1 cellular context compared by ENCODE assay signal in genomic region chr16:71461686-71462648, GRCh38.
TF ChIP-seq lines count a peak whose summit lies in the region.

Gene ZNF23, minus strand, starts transcription at chr16:71462247. Its CDS starts 5,451 bp downstream, at chr16:71456796.

TF ChIP-seq in K562, 482 proteins besides CTCF, POLR2A, EP300 and RAD21 (continued from another document and continues in another):
- peak; percentile 55; the same call in 1 of the 2 replicates for TF ChIP-seq CBX5 (IDR thresholded peaks at IDR 0.05; ENCODE audit: borderline replicate concordance, low read depth)
- TF ChIP-seq ELF2 (CRISPR knock-in tag; IDR thresholded peaks at IDR 0.05), result peak; percentile 45; the same call in 1 of the 2 replicates
- peak; percentile 86 for TF ChIP-seq POLR2B (IDR thresholded peaks at IDR 0.05; ENCODE audit: low read depth, partially characterized antibody)
- no peak for TF ChIP-seq HDAC8 (tag; IDR thresholded peaks at IDR 0.05)
- TF ChIP-seq U2AF1 (optimal IDR thresholded peaks at IDR 0.05; ENCODE audit: low read depth, low read length), result peak; percentile 68
- TF ChIP-seq LARP7 (IDR thresholded peaks at IDR 0.05), result no peak
- TF ChIP-seq ZNF143 (CRISPR knock-in tag; IDR thresholded peaks at IDR 0.05), result no peak
- no peak for TF ChIP-seq TSC22D4 (tag; IDR thresholded peaks at IDR 0.05)
- TF ChIP-seq FOXM1 (IDR thresholded peaks at IDR 0.05; ENCODE audit: low read depth), result no peak
- TF ChIP-seq FOXM1 (CRISPR knock-in tag; IDR thresholded peaks at IDR 0.05; ENCODE audit: low read depth), result 0 out of 2 replicates have a peak, but pooled peaks have one; percentile 16
- TF ChIP-seq, protein P1, sequence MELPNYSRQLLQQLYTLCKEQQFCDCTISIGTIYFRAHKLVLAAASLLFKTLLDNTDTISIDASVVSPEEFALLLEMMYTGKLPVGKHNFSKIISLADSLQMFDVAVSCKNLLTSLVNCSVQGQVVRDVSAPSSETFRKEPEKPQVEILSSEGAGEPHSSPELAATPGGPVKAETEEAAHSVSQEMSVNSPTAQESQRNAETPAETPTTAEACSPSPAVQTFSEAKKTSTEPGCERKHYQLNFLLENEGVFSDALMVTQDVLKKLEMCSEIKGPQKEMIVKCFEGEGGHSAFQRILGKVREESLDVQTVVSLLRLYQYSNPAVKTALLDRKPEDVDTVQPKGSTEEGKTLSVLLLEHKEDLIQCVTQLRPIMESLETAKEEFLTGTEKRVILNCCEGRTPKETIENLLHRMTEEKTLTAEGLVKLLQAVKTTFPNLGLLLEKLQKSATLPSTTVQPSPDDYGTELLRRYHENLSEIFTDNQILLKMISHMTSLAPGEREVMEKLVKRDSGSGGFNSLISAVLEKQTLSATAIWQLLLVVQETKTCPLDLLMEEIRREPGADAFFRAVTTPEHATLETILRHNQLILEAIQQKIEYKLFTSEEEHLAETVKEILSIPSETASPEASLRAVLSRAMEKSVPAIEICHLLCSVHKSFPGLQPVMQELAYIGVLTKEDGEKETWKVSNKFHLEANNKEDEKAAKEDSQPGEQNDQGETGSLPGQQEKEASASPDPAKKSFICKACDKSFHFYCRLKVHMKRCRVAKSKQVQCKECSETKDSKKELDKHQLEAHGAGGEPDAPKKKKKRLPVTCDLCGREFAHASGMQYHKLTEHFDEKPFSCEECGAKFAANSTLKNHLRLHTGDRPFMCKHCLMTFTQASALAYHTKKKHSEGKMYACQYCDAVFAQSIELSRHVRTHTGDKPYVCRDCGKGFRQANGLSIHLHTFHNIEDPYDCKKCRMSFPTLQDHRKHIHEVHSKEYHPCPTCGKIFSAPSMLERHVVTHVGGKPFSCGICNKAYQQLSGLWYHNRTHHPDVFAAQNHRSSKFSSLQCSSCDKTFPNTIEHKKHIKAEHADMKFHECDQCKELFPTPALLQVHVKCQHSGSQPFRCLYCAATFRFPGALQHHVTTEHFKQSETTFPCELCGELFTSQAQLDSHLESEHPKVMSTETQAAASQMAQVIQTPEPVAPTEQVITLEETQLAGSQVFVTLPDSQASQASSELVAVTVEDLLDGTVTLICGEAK (IDR thresholded peaks at IDR 0.05), result peak; percentile 96
- TF ChIP-seq, protein P1 (CRISPR knock-in tag; IDR thresholded peaks at IDR 0.05), result no peak
- TF ChIP-seq ELF4 (CRISPR knock-in tag; IDR thresholded peaks at IDR 0.05), result 0 out of 2 replicates have a peak, but pooled peaks have one; percentile 25
- no peak for TF ChIP-seq GABPB2 (CRISPR knock-in tag; conservative IDR thresholded peaks at IDR 0.05)
- TF ChIP-seq EHMT2 (IDR thresholded peaks at IDR 0.05), result peak; percentile 62
- TF ChIP-seq, protein P2, sequence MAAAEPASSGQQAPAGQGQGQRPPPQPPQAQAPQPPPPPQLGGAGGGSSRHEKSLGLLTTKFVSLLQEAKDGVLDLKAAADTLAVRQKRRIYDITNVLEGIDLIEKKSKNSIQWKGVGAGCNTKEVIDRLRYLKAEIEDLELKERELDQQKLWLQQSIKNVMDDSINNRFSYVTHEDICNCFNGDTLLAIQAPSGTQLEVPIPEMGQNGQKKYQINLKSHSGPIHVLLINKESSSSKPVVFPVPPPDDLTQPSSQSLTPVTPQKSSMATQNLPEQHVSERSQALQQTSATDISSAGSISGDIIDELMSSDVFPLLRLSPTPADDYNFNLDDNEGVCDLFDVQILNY (CRISPR knock-in tag; IDR thresholded peaks at IDR 0.05), result peak; percentile 76; the same call in 1 of the 2 replicates
- TF ChIP-seq, protein P3, sequence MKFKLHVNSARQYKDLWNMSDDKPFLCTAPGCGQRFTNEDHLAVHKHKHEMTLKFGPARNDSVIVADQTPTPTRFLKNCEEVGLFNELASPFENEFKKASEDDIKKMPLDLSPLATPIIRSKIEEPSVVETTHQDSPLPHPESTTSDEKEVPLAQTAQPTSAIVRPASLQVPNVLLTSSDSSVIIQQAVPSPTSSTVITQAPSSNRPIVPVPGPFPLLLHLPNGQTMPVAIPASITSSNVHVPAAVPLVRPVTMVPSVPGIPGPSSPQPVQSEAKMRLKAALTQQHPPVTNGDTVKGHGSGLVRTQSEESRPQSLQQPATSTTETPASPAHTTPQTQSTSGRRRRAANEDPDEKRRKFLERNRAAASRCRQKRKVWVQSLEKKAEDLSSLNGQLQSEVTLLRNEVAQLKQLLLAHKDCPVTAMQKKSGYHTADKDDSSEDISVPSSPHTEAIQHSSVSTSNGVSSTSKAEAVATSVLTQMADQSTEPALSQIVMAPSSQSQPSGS (CRISPR knock-in tag; IDR thresholded peaks at IDR 0.05), result no peak
- TF ChIP-seq HMGXB4 (CRISPR knock-in tag; IDR thresholded peaks at IDR 0.05), result no peak
- TF ChIP-seq ZNF23 (CRISPR knock-in tag; IDR thresholded peaks at IDR 0.05), result no peak
- peak; percentile 47 for TF ChIP-seq TBP (optimal IDR thresholded peaks at IDR 0.05; ENCODE audit: low read depth, low read length)
- peak; percentile 42; the same call in 1 of the 2 replicates for TF ChIP-seq TAF7 (tag; IDR thresholded peaks at IDR 0.05)
- TF ChIP-seq ZBTB11 (CRISPR knock-in tag; IDR thresholded peaks at IDR 0.05), result peak; percentile 46 to 86 (median 81); a peak in 4 of 6 replicates
- TF ChIP-seq CBX8 (IDR thresholded peaks at IDR 0.05; ENCODE audit: borderline replicate concordance, extremely low read depth, low read depth, low read length, poor library complexity, severe bottlenecking), result no peak
- TF ChIP-seq CTBP1 (IDR thresholded peaks at IDR 0.05; ENCODE audit: borderline replicate concordance), result peak; percentile 75; the same call in 1 of the 2 replicates
- TF ChIP-seq, protein P4, sequence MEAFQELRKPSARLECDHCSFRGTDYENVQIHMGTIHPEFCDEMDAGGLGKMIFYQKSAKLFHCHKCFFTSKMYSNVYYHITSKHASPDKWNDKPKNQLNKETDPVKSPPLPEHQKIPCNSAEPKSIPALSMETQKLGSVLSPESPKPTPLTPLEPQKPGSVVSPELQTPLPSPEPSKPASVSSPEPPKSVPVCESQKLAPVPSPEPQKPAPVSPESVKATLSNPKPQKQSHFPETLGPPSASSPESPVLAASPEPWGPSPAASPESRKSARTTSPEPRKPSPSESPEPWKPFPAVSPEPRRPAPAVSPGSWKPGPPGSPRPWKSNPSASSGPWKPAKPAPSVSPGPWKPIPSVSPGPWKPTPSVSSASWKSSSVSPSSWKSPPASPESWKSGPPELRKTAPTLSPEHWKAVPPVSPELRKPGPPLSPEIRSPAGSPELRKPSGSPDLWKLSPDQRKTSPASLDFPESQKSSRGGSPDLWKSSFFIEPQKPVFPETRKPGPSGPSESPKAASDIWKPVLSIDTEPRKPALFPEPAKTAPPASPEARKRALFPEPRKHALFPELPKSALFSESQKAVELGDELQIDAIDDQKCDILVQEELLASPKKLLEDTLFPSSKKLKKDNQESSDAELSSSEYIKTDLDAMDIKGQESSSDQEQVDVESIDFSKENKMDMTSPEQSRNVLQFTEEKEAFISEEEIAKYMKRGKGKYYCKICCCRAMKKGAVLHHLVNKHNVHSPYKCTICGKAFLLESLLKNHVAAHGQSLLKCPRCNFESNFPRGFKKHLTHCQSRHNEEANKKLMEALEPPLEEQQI (IDR thresholded peaks at IDR 0.05), result 0 out of 2 replicates have a peak, but pooled peaks have one; percentile 32
- TF ChIP-seq PHB (CRISPR knock-in tag; IDR thresholded peaks at IDR 0.05), result no peak
- TF ChIP-seq TEAD2 (tag; IDR thresholded peaks at IDR 0.05), result no peak
- no peak for TF ChIP-seq TCF7 (IDR thresholded peaks at IDR 0.05; ENCODE audit: borderline replicate concordance)
- TF ChIP-seq ZC3H4 (CRISPR knock-in tag; IDR thresholded peaks at IDR 0.05; ENCODE audit: borderline replicate concordance), result no peak
- TF ChIP-seq MIER1 (IDR thresholded peaks at IDR 0.05; ENCODE audit: low read depth), result 0 out of 2 replicates have a peak, but pooled peaks have one; percentile 39
- peak; percentile 76 for TF ChIP-seq TAF1 (IDR thresholded peaks at IDR 0.05; ENCODE audit: control insufficient read depth, extremely low read depth, insufficient read depth, low read length, severe bottlenecking)
- peak; percentile 78; the same call in 1 of the 2 replicates for TF ChIP-seq NR3C1 (CRISPR knock-in tag; IDR thresholded peaks at IDR 0.05)
- peak; percentile 65; the same call in 1 of the 2 replicates for TF ChIP-seq IRF2 (CRISPR knock-in tag; IDR thresholded peaks at IDR 0.05)
- TF ChIP-seq ATF7 (IDR thresholded peaks at IDR 0.05), result peak; percentile 78
- peak; percentile 88 for TF ChIP-seq NR2C2 (CRISPR knock-in tag; IDR thresholded peaks at IDR 0.05)
- peak; percentile 95 for TF ChIP-seq NR2C2 (tag; IDR thresholded peaks at IDR 0.05)
- TF ChIP-seq TAF9B (IDR thresholded peaks at IDR 0.05; ENCODE audit: partially characterized antibody), result peak; percentile 86
- peak; percentile 55; the same call in 1 of the 2 replicates for TF ChIP-seq JUN (IDR thresholded peaks at IDR 0.05; ENCODE audit: borderline replicate concordance, low read depth, low read length)
- TF ChIP-seq JUN (CRISPR knock-in tag; IDR thresholded peaks at IDR 0.05; ENCODE audit: borderline replicate concordance), result no peak
- TF ChIP-seq ZFX (CRISPR knock-in tag; IDR thresholded peaks at IDR 0.05), result peak; percentile 74
- no peak for TF ChIP-seq NFE2L1 (tag; IDR thresholded peaks at IDR 0.05; ENCODE audit: borderline replicate concordance, low read depth)
- TF ChIP-seq ZKSCAN8 (CRISPR knock-in tag; IDR thresholded peaks at IDR 0.05), result no peak
- peak; percentile 84 for TF ChIP-seq POLR2AphosphoS5 (IDR thresholded peaks at IDR 0.05; ENCODE audit: control insufficient read depth, insufficient read depth, low read depth, low read length)
- no peak for TF ChIP-seq KLF13 (tag; IDR thresholded peaks at IDR 0.05; ENCODE audit: borderline replicate concordance, low read depth)
- TF ChIP-seq ZNF174 (CRISPR knock-in tag; IDR thresholded peaks at IDR 0.05), result no peak
- TF ChIP-seq LEF1 (IDR thresholded peaks at IDR 0.05), result peak; percentile 40; the same call in 1 of the 2 replicates
- 0 out of 2 replicates have a peak, but pooled peaks have one; percentile 49 for TF ChIP-seq SREBF1 (IDR thresholded peaks at IDR 0.05; ENCODE audit: borderline replicate concordance, low read depth, low read length)
- TF ChIP-seq ZNF717 (CRISPR knock-in tag; IDR thresholded peaks at IDR 0.05), result no peak
- TF ChIP-seq EGR1 (conservative IDR thresholded peaks at IDR 0.05), result no peak
- no peak for TF ChIP-seq PHB2 (IDR thresholded peaks at IDR 0.05; ENCODE audit: low read depth)
- TF ChIP-seq RBFOX2 (IDR thresholded peaks at IDR 0.05; ENCODE audit: low read depth, low read length), result peak; percentile 93
